ENCODE assay signal across 8 cellular contexts in the genomic region with DNA sequence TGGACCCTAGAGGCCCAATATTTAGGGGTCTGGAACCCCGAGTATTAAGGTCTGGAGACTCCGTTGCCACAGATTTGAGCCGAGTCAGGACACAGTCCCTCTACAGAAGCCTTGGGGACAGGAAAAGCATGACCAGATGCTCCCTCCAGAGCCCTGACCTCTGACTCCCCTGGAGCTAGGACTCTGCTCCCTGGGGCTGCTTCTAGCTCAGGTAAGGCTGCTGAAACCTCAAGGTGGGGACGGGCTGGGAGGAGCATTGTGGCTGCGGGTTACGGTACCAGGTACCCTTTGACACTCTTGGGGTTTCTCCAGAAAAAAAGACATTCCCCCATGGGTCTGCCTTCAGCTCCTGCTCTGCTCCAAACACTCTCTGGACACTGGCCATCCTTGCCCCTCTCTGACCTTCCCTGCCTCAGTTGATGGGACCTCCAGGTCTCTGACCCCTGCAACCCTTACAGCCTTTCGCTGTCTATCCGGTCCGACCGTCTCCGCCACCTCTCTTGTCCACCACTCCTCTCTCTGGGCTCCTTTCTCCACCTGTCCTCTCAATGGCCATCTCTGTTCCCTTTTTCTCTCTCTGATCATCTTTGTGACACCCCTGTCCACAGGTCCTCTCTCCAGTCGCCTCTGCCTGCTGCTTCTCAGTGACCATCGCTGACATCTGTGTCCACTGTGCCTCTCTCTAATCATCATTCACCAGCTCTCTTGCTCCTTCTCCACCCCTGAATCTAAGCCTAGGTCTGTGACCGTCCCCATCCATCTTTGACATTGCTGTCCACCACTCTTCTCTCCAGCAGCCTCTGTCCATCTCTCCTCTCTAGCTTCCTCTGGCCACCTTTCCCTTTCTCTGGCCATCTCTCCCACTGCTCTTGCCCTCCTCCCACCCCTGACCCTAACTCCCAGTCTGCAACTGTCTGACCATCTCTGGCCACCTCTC. TPM values are rescaled to one million over a fixed set of nuclear protein-coding genes. Genes with fewer than 3 reads are reported as not detected.
DNase-seq lines count a peak whose midpoint lies in the region; ATAC-seq lines count a peak whose summit lies in the region.
"Had no signal": no experiment of that assay in that cellular context is flagged by ENCODE, and none has a peak within 500 bp of the region (broad histone marks: within the 10 kb centered on the region; RNA-seq: fewer than 3 reads in every experiment).

No MANE protein-coding gene starts in this region.

- peaks cover 19% of the 10 kb centered on the region; the same call in 1 of the 2 replicates for H3K36me3 ChIP-seq in HUES48 (ENCODE audit: control insufficient read depth, insufficient read depth, low read length)

- H3K9me3 ChIP-seq in HUES48 (ENCODE audit: control insufficient read depth, insufficient read depth, low read length) (no peaks in the 10 kb centered on the region), iPS-18c (ENCODE audit: control insufficient read depth, insufficient read depth, low read length) (no peaks in the 10 kb centered on the region)

- peak overlapping the region; percentile 79 for H3K4me3 Mint-ChIP-seq in activated CD8-positive, alpha-beta T cell treated with anti-CD3 and anti-CD28 coated beads, Interleukin-2, amount 10 ng/mL, durations not matched to agents 7 days and 5 days
- peak overlapping the region; percentile 52 for H3K4me3 Mint-ChIP-seq in stimulated activated memory B cell treated with anti-CD40 and anti-IgM and Interleukin-4, amounts not matched to agents 10 μg/mL and 1 μg/mL and 100 μg/mL, for 72 hours

- DNase-seq in activated CD8-positive, alpha-beta T cell treated with anti-CD3 and anti-CD28 coated beads, Interleukin-2, amount 10 ng/mL, durations not matched to agents 7 days and 5 days: no peak
- DNase-seq in NCI-H1417 treated with DMSO at 0.1 percent for 48 hours (lab: John Stamatoyannopoulos, UW) (no peak), NCI-H1436 treated with DMSO at 0.1 percent for 48 hours (lab: John Stamatoyannopoulos, UW) (no peak)
- DNase-seq: activated effector memory CD4-positive, alpha-beta T cell treated with Interleukin-2 at 50 U/mL for 16 hours had no signal

- H3K4me1 Mint-ChIP-seq in activated CD8-positive, alpha-beta T cell treated with anti-CD3 and anti-CD28 coated beads, Interleukin-2, amount 10 ng/mL, durations not matched to agents 7 days and 5 days (ENCODE audit: low read depth): peaks cover 32% of the 10 kb centered on the region
- peaks cover 24% of the 10 kb centered on the region for H3K4me1 Mint-ChIP-seq in stimulated activated memory B cell treated with anti-CD40 and anti-IgM and Interleukin-4, amounts not matched to agents 10 μg/mL and 1 μg/mL and 100 μg/mL, for 72 hours

- CTCF ChIA-PET in activated CD8-positive, alpha-beta T cell treated with anti-CD3 and anti-CD28 coated beads, Interleukin-2, amount 10 ng/mL, durations not matched to agents 7 days and 5 days (lab: Charles Lee): interaction anchor here (1.3 kb wide), 1 partner anchor 21 kb away, joined by 3 read pairs; no protein-coding TSS in a partner anchor

- H3K27ac Mint-ChIP-seq in activated CD8-positive, alpha-beta T cell treated with anti-CD3 and anti-CD28 coated beads, Interleukin-2, amount 10 ng/mL, durations not matched to agents 7 days and 5 days: no peak overlapping the region
- no peak overlapping the region for H3K27ac Mint-ChIP-seq in stimulated activated memory B cell treated with anti-CD40 and anti-IgM and Interleukin-4, amounts not matched to agents 10 μg/mL and 1 μg/mL and 100 μg/mL, for 72 hours

- H3K4me3 ChIP-seq in HUES48 (ENCODE audit: low read depth, low read length) (peak overlapping the region; percentile 76), iPS-18c (ENCODE audit: insufficient read depth, low read depth, low read length) (peak overlapping the region; percentile 68)

- H3K27ac ChIP-seq in HUES48 (ENCODE audit: low read depth, low read length): no peak overlapping the region

- H3K36me3 Mint-ChIP-seq in activated CD8-positive, alpha-beta T cell treated with anti-CD3 and anti-CD28 coated beads, Interleukin-2, amount 10 ng/mL, durations not matched to agents 7 days and 5 days (ENCODE audit: low read depth): peaks cover 8% of the 10 kb centered on the region
- H3K36me3 Mint-ChIP-seq in stimulated activated memory B cell treated with anti-CD40 and anti-IgM and Interleukin-4, amounts not matched to agents 10 μg/mL and 1 μg/mL and 100 μg/mL, for 72 hours: no peaks in the 10 kb centered on the region

- peaks cover 2% of the 10 kb centered on the region for H3K27me3 Mint-ChIP-seq in activated CD8-positive, alpha-beta T cell treated with anti-CD3 and anti-CD28 coated beads, Interleukin-2, amount 10 ng/mL, durations not matched to agents 7 days and 5 days (ENCODE audit: low read depth)
- H3K27me3 Mint-ChIP-seq in stimulated activated memory B cell treated with anti-CD40 and anti-IgM and Interleukin-4, amounts not matched to agents 10 μg/mL and 1 μg/mL and 100 μg/mL, for 72 hours: peaks cover 29% of the 10 kb centered on the region

- peaks cover 14% of the 10 kb centered on the region for H3K4me1 ChIP-seq in HUES48 (ENCODE audit: control insufficient read depth, insufficient read depth, low read length)

- no peaks in the 10 kb centered on the region for H3K9me3 Mint-ChIP-seq in activated CD8-positive, alpha-beta T cell treated with anti-CD3 and anti-CD28 coated beads, Interleukin-2, amount 10 ng/mL, durations not matched to agents 7 days and 5 days (ENCODE audit: insufficient read depth)
- no peaks in the 10 kb centered on the region for H3K9me3 Mint-ChIP-seq in stimulated activated memory B cell treated with anti-CD40 and anti-IgM and Interleukin-4, amounts not matched to agents 10 μg/mL and 1 μg/mL and 100 μg/mL, for 72 hours

- no peak for ATAC-seq in activated CD8-positive, alpha-beta T cell treated with anti-CD3 and anti-CD28 coated beads, Interleukin-2, amount 10 ng/mL, durations not matched to agents 7 days and 5 days
- ATAC-seq in stimulated activated memory B cell treated with anti-CD40 and anti-IgM and Interleukin-4, amounts not matched to agents 10 μg/mL and 1 μg/mL and 100 μg/mL, for 72 hours: peak; percentile 6
- ATAC-seq in GM21515 (IDR thresholded peaks at IDR 0.05; ENCODE audit: unreplicated experiment): no peak

- no peak overlapping the region for H3K9ac ChIP-seq in HUES48 (ENCODE audit: low read depth, low read length)

- POLR2A ChIA-PET in activated CD8-positive, alpha-beta T cell treated with anti-CD3 and anti-CD28 coated beads, Interleukin-2, amount 10 ng/mL, durations not matched to agents 7 days and 5 days (lab: Charles Lee): no interaction called here

- H3K27me3 ChIP-seq in HUES48 (ENCODE audit: control insufficient read depth, insufficient read depth, low read length): no peaks in the 10 kb centered on the region

RNA-seq across cellular contexts. Expression of a gene that starts 1.4 kb away (rescaled TPM):
- total RNA-seq in activated CD8-positive, alpha-beta T cell treated with anti-CD3 and anti-CD28 coated beads, Interleukin-2, amount 10 ng/mL, durations not matched to agents 7 days and 5 days: 10 to 100 TPM in 1 of 2 experiments, 1 to 10 TPM in 1; 9.8 to 10.3 TPM

RNA-seq across cellular contexts. Expression of a gene that starts 29.5 kb away (rescaled TPM):
- total RNA-seq in activated CD8-positive, alpha-beta T cell treated with anti-CD3 and anti-CD28 coated beads, Interleukin-2, amount 10 ng/mL, durations not matched to agents 7 days and 5 days: under 1 TPM; 0.52 to 0.71 TPM

RNA-seq across cellular contexts. Expression of a gene that starts 35.3 kb away (rescaled TPM):
- 100 to 1,000 TPM; 196 to 216 TPM for total RNA-seq in activated CD8-positive, alpha-beta T cell treated with anti-CD3 and anti-CD28 coated beads, Interleukin-2, amount 10 ng/mL, durations not matched to agents 7 days and 5 days

RNA-seq across cellular contexts. Expression of a gene that starts 37.3 kb away (rescaled TPM):
- 10 to 100 TPM; 39.0 to 40.7 TPM for total RNA-seq in activated CD8-positive, alpha-beta T cell treated with anti-CD3 and anti-CD28 coated beads, Interleukin-2, amount 10 ng/mL, durations not matched to agents 7 days and 5 days

RNA-seq across cellular contexts. Expression of a gene that starts 57.4 kb away (rescaled TPM):
- total RNA-seq in activated CD8-positive, alpha-beta T cell treated with anti-CD3 and anti-CD28 coated beads, Interleukin-2, amount 10 ng/mL, durations not matched to agents 7 days and 5 days: 10 to 100 TPM; 20.1 to 21.4 TPM
